ENCODE assay signal across 13 cellular contexts in genomic region chr6:97705568-97705967, GRCh38.
A peak's percentile ranks its signal among the peaks of the same experiment; 100 is the strongest.
DNase-seq lines count a peak whose midpoint lies in the region; ATAC-seq, FAIRE-seq and TF ChIP-seq lines count a peak whose summit lies in the region.
"Had no signal": no experiment of that assay in that cellular context is flagged by ENCODE, and none has a peak within 500 bp of the region (broad histone marks: within the 10 kb centered on the region; RNA-seq: fewer than 3 reads in every experiment).

No MANE protein-coding gene starts in this region.

- no peaks in the 10 kb centered on the region for H3K9me2 ChIP-seq in Loucy (replicated peaks; ENCODE audit: low read depth, low read length)

- no peaks in the 10 kb centered on the region for H3K9me3 Mint-ChIP-seq in neural progenitor cell
- no peaks in the 10 kb centered on the region for H3K9me3 Mint-ChIP-seq in activated CD8-positive, alpha-beta memory T cell treated with anti-CD3 and anti-CD28 coated beads, Interleukin-2, amount 10 ng/mL, durations not matched to agents 7 days and 5 days (ENCODE audit: low read depth)
- H3K9me3 Mint-ChIP-seq: stimulated activated naive CD8-positive, alpha-beta T cell treated with anti-CD3 and anti-CD28 coated beads, Interleukin-15, Interleukin-2, amounts not matched to agents 100 ng/mL and 50 ng/mL, for 24 hours had no signal

- H3F3A ChIP-seq in Loucy (ENCODE audit: low read depth) (no peaks in the 10 kb centered on the region), neural progenitor cell (ENCODE audit: low read depth) (no peaks in the 10 kb centered on the region)

- TF ChIP-seq CTCF in Loucy (conservative IDR thresholded peaks at IDR 0.05; ENCODE audit: low read length) (peak; percentile 54), bronchial epithelial cell (IDR thresholded peaks at IDR 0.05; ENCODE audit: insufficient read depth, low read length, severe bottlenecking) (peak; percentile 25), neural progenitor cell (IDR thresholded peaks at IDR 0.05) (peak; percentile 84)

- no peak overlapping the region for H2AFZ ChIP-seq in Loucy (ENCODE audit: low read length)
- peak overlapping the region; percentile 73 for H2AFZ ChIP-seq in neural progenitor cell (replicated peaks)

- CTCF ChIA-PET in activated CD8-positive, alpha-beta memory T cell treated with anti-CD3 and anti-CD28 coated beads, Interleukin-2, amount 10 ng/mL, durations not matched to agents 7 days and 5 days (lab: Charles Lee) = no interaction called here

- H3K36me3 Mint-ChIP-seq in neural progenitor cell = no peaks in the 10 kb centered on the region
- no peaks in the 10 kb centered on the region for H3K36me3 Mint-ChIP-seq in activated CD8-positive, alpha-beta memory T cell treated with anti-CD3 and anti-CD28 coated beads, Interleukin-2, amount 10 ng/mL, durations not matched to agents 7 days and 5 days

- H3K36me3 ChIP-seq in Loucy (ENCODE audit: insufficient read depth, low read length) = no peaks in the 10 kb centered on the region
- no peaks in the 10 kb centered on the region for H3K36me3 ChIP-seq in bronchial epithelial cell (ENCODE audit: control insufficient read depth, insufficient read depth, low read length)
- no peaks in the 10 kb centered on the region for H3K36me3 ChIP-seq in neural progenitor cell
- H3K36me3 ChIP-seq: right atrium auricular region had no signal

- H3K27me3 ChIP-seq in Loucy (ENCODE audit: insufficient read depth, low read length, poor library complexity, severe bottlenecking) (no peaks in the 10 kb centered on the region), bronchial epithelial cell (ENCODE audit: control insufficient read depth, insufficient read depth, low read length) (no peaks in the 10 kb centered on the region), neural progenitor cell (no peaks in the 10 kb centered on the region)
- H3K27me3 ChIP-seq: right atrium auricular region had no signal

- H4K20me1 ChIP-seq in Loucy (ENCODE audit: insufficient read depth, low read length, poor library complexity, severe bottlenecking) = no peaks in the 10 kb centered on the region
- H4K20me1 ChIP-seq in neural progenitor cell (ENCODE audit: low read depth) = no peaks in the 10 kb centered on the region

- no peaks in the 10 kb centered on the region for H3K79me2 ChIP-seq in Loucy (ENCODE audit: insufficient read depth, low read length)
- H3K79me2 ChIP-seq in neural progenitor cell (ENCODE audit: low read depth) = no peaks in the 10 kb centered on the region

- H3K9ac ChIP-seq in Loucy (ENCODE audit: low read depth, low read length, poor library complexity, severe bottlenecking) (no peak overlapping the region), neural progenitor cell (no peak overlapping the region)

- H3K4me2 ChIP-seq in Loucy (ENCODE audit: low read depth, low read length, poor library complexity, severe bottlenecking) (no peak overlapping the region), neural progenitor cell (peak overlapping the region; percentile 27)

- H3K9me3 ChIP-seq in Loucy (ENCODE audit: insufficient read depth, low read depth, low read length) = no peaks in the 10 kb centered on the region
- no peaks in the 10 kb centered on the region for H3K9me3 ChIP-seq in neural progenitor cell (ENCODE audit: low read depth)
- H3K9me3 ChIP-seq: right atrium auricular region had no signal

- no peak overlapping the region for H3K27ac ChIP-seq in neural progenitor cell
- H3K27ac ChIP-seq: right atrium auricular region had no signal

- no peak overlapping the region for H3K27ac Mint-ChIP-seq in neural progenitor cell
- H3K27ac Mint-ChIP-seq in activated CD8-positive, alpha-beta memory T cell treated with anti-CD3 and anti-CD28 coated beads, Interleukin-2, amount 10 ng/mL, durations not matched to agents 7 days and 5 days = no peak overlapping the region
- H3K27ac Mint-ChIP-seq: stimulated activated naive CD8-positive, alpha-beta T cell treated with anti-CD3 and anti-CD28 coated beads, Interleukin-15, Interleukin-2, amounts not matched to agents 100 ng/mL and 50 ng/mL, for 24 hours had no signal

- H3K4me3 Mint-ChIP-seq in neural progenitor cell = no peak overlapping the region
- H3K4me3 Mint-ChIP-seq in activated CD8-positive, alpha-beta memory T cell treated with anti-CD3 and anti-CD28 coated beads, Interleukin-2, amount 10 ng/mL, durations not matched to agents 7 days and 5 days = no peak overlapping the region
- H3K4me3 Mint-ChIP-seq: stimulated activated naive CD8-positive, alpha-beta T cell treated with anti-CD3 and anti-CD28 coated beads, Interleukin-15, Interleukin-2, amounts not matched to agents 100 ng/mL and 50 ng/mL, for 24 hours had no signal

- FAIRE-seq in bronchial epithelial cell (lab: Jason Lieb, UNC) = no peak
- FAIRE-seq: A204.1 had no signal

- no peak overlapping the region for H3K4me3 ChIP-seq in Loucy (ENCODE audit: low read length, poor library complexity, severe bottlenecking)
- H3K4me3 ChIP-seq in bronchial epithelial cell (ENCODE audit: low read depth, low read length) = no peak overlapping the region
- H3K4me3 ChIP-seq in neural progenitor cell = no peak overlapping the region
- H3K4me3 ChIP-seq: right atrium auricular region had no signal

- H3K4me1 ChIP-seq in Loucy (ENCODE audit: insufficient read depth, low read length, poor library complexity, severe bottlenecking) (no peaks in the 10 kb centered on the region), neural progenitor cell (peaks cover 13% of the 10 kb centered on the region)
- H3K4me1 ChIP-seq: right atrium auricular region had no signal

- no peak for ATAC-seq in activated CD8-positive, alpha-beta memory T cell treated with anti-CD3 and anti-CD28 coated beads, Interleukin-2, amount 10 ng/mL, durations not matched to agents 7 days and 5 days

- no peaks in the 10 kb centered on the region for H3K27me3 Mint-ChIP-seq in neural progenitor cell (ENCODE audit: insufficient read depth, low read depth)
- H3K27me3 Mint-ChIP-seq in activated CD8-positive, alpha-beta memory T cell treated with anti-CD3 and anti-CD28 coated beads, Interleukin-2, amount 10 ng/mL, durations not matched to agents 7 days and 5 days = no peaks in the 10 kb centered on the region
- H3K27me3 Mint-ChIP-seq: stimulated activated naive CD8-positive, alpha-beta T cell treated with anti-CD3 and anti-CD28 coated beads, Interleukin-15, Interleukin-2, amounts not matched to agents 100 ng/mL and 50 ng/mL, for 24 hours had no signal

- peaks cover 13% of the 10 kb centered on the region for H3K4me1 Mint-ChIP-seq in neural progenitor cell
- no peaks in the 10 kb centered on the region for H3K4me1 Mint-ChIP-seq in activated CD8-positive, alpha-beta memory T cell treated with anti-CD3 and anti-CD28 coated beads, Interleukin-2, amount 10 ng/mL, durations not matched to agents 7 days and 5 days

- peak; percentile 23 for DNase-seq in DMS53 (lab: John Stamatoyannopoulos, UW)
- DNase-seq in DMS53 treated with DMSO at 0.1 percent for 48 hours (lab: John Stamatoyannopoulos, UW; ENCODE audit: unreplicated experiment) = no peak
- DNase-seq in bronchial epithelial cell (ENCODE audit: low read depth) = peak; percentile 25
- peak; percentile 73 for DNase-seq in neural progenitor cell (ENCODE audit: low spot score)
- DNase-seq in stimulated activated CD4-positive, alpha-beta T cell treated with anti-CD3 and anti-CD28 coated beads, Interleukin-4, amount 100 ng/mL, for 1 hour = no peak
- no peak for DNase-seq in T-helper 1 cell
- DNase-seq in activated CD8-positive, alpha-beta memory T cell treated with anti-CD3 and anti-CD28 coated beads, Interleukin-2, amount 10 ng/mL, durations not matched to agents 7 days and 5 days = no peak
- DNase-seq: foreskin melanocyte, SIG-M5 had no signal

Comparison
In these comparisons a context has a peak if more than half of its experiments do, and no peak if none do; other contexts are left out.
1. DNase-seq: peak in DMS53 (single experiment), bronchial epithelial cell (single experiment) and neural progenitor cell (single experiment); none in DMS53 treated with DMSO at 0.1 percent for 48 hours (single experiment), stimulated activated CD4-positive, alpha-beta T cell treated with anti-CD3 and anti-CD28 coated beads, Interleukin-4, amount 100 ng/mL, for 1 hour (single experiment), T-helper 1 cell (0 of 5) and activated CD8-positive, alpha-beta memory T cell treated with anti-CD3 and anti-CD28 coated beads, Interleukin-2, amount 10 ng/mL, durations not matched to agents 7 days and 5 days (single experiment).
2. CTCF ChIP-seq: peak in every context shown above with its lines; median percentile 84 in neural progenitor cell; 54 in Loucy; 25 in bronchial epithelial cell.